Comparison of ENCODE assay signal across 15 cellular contexts in genomic region chr1:55869050-55869449, GRCh38.
DNase-seq lines count a peak whose midpoint lies in the region; ATAC-seq and TF ChIP-seq lines count a peak whose summit lies in the region.
"Had no signal": no experiment of that assay in that cellular context is flagged by ENCODE, and none has a peak within 500 bp of the region (broad histone marks: within the 10 kb centered on the region; RNA-seq: fewer than 3 reads in every experiment).

No MANE protein-coding gene starts in this region.

- H3K4me3 ChIP-seq in ascending aorta (no peak overlapping the region), left lung (no peak overlapping the region), aorta (ENCODE audit: low read length in 2 of 2) (no peak overlapping the region)
- H3K4me3 ChIP-seq: coronary artery, spleen, transverse colon had no signal

- H3K4me3 Mint-ChIP-seq in activated T-cell treated with anti-CD3 and anti-CD28 coated beads, Interleukin-2, amount 50 U/mL, for 72 hours: no peak overlapping the region
- H3K4me3 Mint-ChIP-seq: activated CD4-positive, alpha-beta memory T cell treated with anti-CD3 and anti-CD28 coated beads, Interleukin-2, amount 10 ng/mL, durations not matched to agents 7 days and 5 days; HFFc6; T-helper 1 cell treated with Interleukin-12 subunit alpha and Interleukin-12 subunit beta and Interleukin-4 antibody, amounts not matched to agents 30 μg/mL and 1 μg/mL, for 36 hours had no signal

- H3K4me1 ChIP-seq in ascending aorta: peaks cover 0 to 7% of the 10 kb centered on the region in 2 donors
- no peaks in the 10 kb centered on the region for H3K4me1 ChIP-seq in left lung
- H3K4me1 ChIP-seq in aorta (ENCODE audit: control insufficient read depth in 1 of 2, insufficient read depth in 2 of 2, low read length in 2 of 2): peaks cover 1 to 3% of the 10 kb centered on the region in 2 donors
- H3K4me1 ChIP-seq: spleen, transverse colon had no signal

- DNase-seq in NCI-H345 (lab: John Stamatoyannopoulos, UW): peak; percentile 42
- no peak for DNase-seq in NCI-H345 treated with DMSO at 0.1 percent for 48 hours (lab: John Stamatoyannopoulos, UW; ENCODE audit: unreplicated experiment)
- DNase-seq in ascending aorta (ENCODE audit: low spot score in 2 of 2): peak; percentile 10 to 76
- DNase-seq in left lung: peak; percentile 41 to 75
- peak; percentile 81 to 90 for DNase-seq in aorta
- DNase-seq in activated T-cell treated with anti-CD3 and anti-CD28 coated beads, Interleukin-2, amount 50 U/mL, for 72 hours: no peak
- no peak for DNase-seq in T-helper 1 cell
- no peak for DNase-seq in D341Med (ENCODE audit: low spot score)
- DNase-seq: activated CD4-positive, alpha-beta memory T cell treated with anti-CD3 and anti-CD28 coated beads, Interleukin-2, amount 10 ng/mL, durations not matched to agents 7 days and 5 days; HFFc6; NCI-H146; spleen; transverse colon had no signal

- H3K27ac ChIP-seq in ascending aorta: no peak overlapping the region
- no peak overlapping the region for H3K27ac ChIP-seq in left lung
- no peak overlapping the region for H3K27ac ChIP-seq in aorta (ENCODE audit: low read depth in 1 of 2, low read length in 2 of 2)
- H3K27ac ChIP-seq: coronary artery, spleen, transverse colon had no signal

- H3K36me3 ChIP-seq in ascending aorta: no peaks in the 10 kb centered on the region
- no peaks in the 10 kb centered on the region for H3K36me3 ChIP-seq in left lung
- no peaks in the 10 kb centered on the region for H3K36me3 ChIP-seq in aorta (ENCODE audit: control insufficient read depth in 1 of 2, insufficient read depth in 2 of 2, low read length in 1 of 2)
- H3K36me3 ChIP-seq: spleen, transverse colon had no signal

- intact Hi-C loops in ascending aorta (cut with DNase I) (no loop called here), left lung (cut with DNase I) (no loop called here), aorta (cut with DNase I) (loop anchor here (5.0 kb wide), 2 partner anchors 152 to 708 kb away; partner anchors contain the start of gene PLPP3 (in 1 of the 2))

- no peaks in the 10 kb centered on the region for H3K27me3 Mint-ChIP-seq in activated T-cell treated with anti-CD3 and anti-CD28 coated beads, Interleukin-2, amount 50 U/mL, for 72 hours (ENCODE audit: low read depth)
- H3K27me3 Mint-ChIP-seq: activated CD4-positive, alpha-beta memory T cell treated with anti-CD3 and anti-CD28 coated beads, Interleukin-2, amount 10 ng/mL, durations not matched to agents 7 days and 5 days had no signal

- peaks cover 0 to 1% of the 10 kb centered on the region in 2 donors for H3K36me3 Mint-ChIP-seq in activated T-cell treated with anti-CD3 and anti-CD28 coated beads, Interleukin-2, amount 50 U/mL, for 72 hours (ENCODE audit: insufficient read depth in 2 of 2)

- H3K27me3 ChIP-seq in ascending aorta (no peaks in the 10 kb centered on the region), left lung (no peaks in the 10 kb centered on the region), aorta (ENCODE audit: control insufficient read depth in 1 of 2, insufficient read depth in 2 of 2, low read length in 1 of 2) (no peaks in the 10 kb centered on the region)
- H3K27me3 ChIP-seq: spleen, transverse colon had no signal

- TF ChIP-seq CTCF in ascending aorta (IDR thresholded peaks at IDR 0.05): no peak
- no peak for TF ChIP-seq CTCF in left lung (IDR thresholded peaks at IDR 0.05)

- H3K9me3 ChIP-seq in ascending aorta (no peaks in the 10 kb centered on the region), left lung (no peaks in the 10 kb centered on the region), aorta (ENCODE audit: control insufficient read depth, low read length) (no peaks in the 10 kb centered on the region)
- H3K9me3 ChIP-seq: spleen, transverse colon had no signal

- 3 to 4% methylated on average over 1 of the region's 1 CpG for WGBS in aorta, 2 donors

- H3K4me1 Mint-ChIP-seq in activated T-cell treated with anti-CD3 and anti-CD28 coated beads, Interleukin-2, amount 50 U/mL, for 72 hours (ENCODE audit: low read depth): no peaks in the 10 kb centered on the region
- H3K4me1 Mint-ChIP-seq: activated CD4-positive, alpha-beta memory T cell treated with anti-CD3 and anti-CD28 coated beads, Interleukin-2, amount 10 ng/mL, durations not matched to agents 7 days and 5 days had no signal

- no peak overlapping the region for H3K27ac Mint-ChIP-seq in activated T-cell treated with anti-CD3 and anti-CD28 coated beads, Interleukin-2, amount 50 U/mL, for 72 hours
- H3K27ac Mint-ChIP-seq: activated CD4-positive, alpha-beta memory T cell treated with anti-CD3 and anti-CD28 coated beads, Interleukin-2, amount 10 ng/mL, durations not matched to agents 7 days and 5 days; HFFc6; T-helper 1 cell treated with Interleukin-12 subunit alpha and Interleukin-12 subunit beta and Interleukin-4 antibody, amounts not matched to agents 30 μg/mL and 1 μg/mL, for 36 hours had no signal

- ATAC-seq in left lung (peak; percentile 84), aorta (ENCODE audit: low FRiP score) (peak; percentile 53)
- ATAC-seq in activated T-cell treated with anti-CD3 and anti-CD28 coated beads, Interleukin-2, amount 50 U/mL, for 72 hours (replicated peaks in 1 of 2): no peak

- no peaks in the 10 kb centered on the region for H3K9me3 Mint-ChIP-seq in activated T-cell treated with anti-CD3 and anti-CD28 coated beads, Interleukin-2, amount 50 U/mL, for 72 hours
- H3K9me3 Mint-ChIP-seq: activated CD4-positive, alpha-beta memory T cell treated with anti-CD3 and anti-CD28 coated beads, Interleukin-2, amount 10 ng/mL, durations not matched to agents 7 days and 5 days; HFFc6; T-helper 1 cell treated with Interleukin-12 subunit alpha and Interleukin-12 subunit beta and Interleukin-4 antibody, amounts not matched to agents 30 μg/mL and 1 μg/mL, for 36 hours had no signal

Comparison
In these comparisons a context has a peak if more than half of its experiments do, and no peak if none do; other contexts are left out.
1. DNase-seq: peak in NCI-H345 (single experiment), ascending aorta (2 of 2), left lung (2 of 2) and aorta (2 of 2); none in NCI-H345 treated with DMSO at 0.1 percent for 48 hours (single experiment), activated T-cell treated with anti-CD3 and anti-CD28 coated beads, Interleukin-2, amount 50 U/mL, for 72 hours (0 of 2), T-helper 1 cell (0 of 5) and D341Med (single experiment).
2. ATAC-seq: peak in left lung (single experiment) and aorta (single experiment); none in activated T-cell treated with anti-CD3 and anti-CD28 coated beads, Interleukin-2, amount 50 U/mL, for 72 hours (0 of 2).
3. intact Hi-C loops: an anchor here in aorta (5.0 kb wide); none called in ascending aorta and left lung.